ENCODE assay signal across 8 cellular contexts in the genomic region with DNA sequence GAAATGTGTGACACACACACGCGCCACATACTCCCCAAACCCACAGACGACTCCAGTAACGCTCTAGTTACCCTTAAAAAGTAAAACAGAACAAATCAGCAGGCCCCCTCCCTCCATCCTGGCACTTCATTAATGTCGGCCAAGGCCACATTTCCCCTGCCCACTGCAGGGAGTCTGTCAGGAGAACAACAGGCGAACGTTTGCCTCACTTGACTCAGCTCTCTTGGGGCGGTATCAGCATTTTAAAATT. TPM values are rescaled to one million over a fixed set of nuclear protein-coding genes. Genes with fewer than 3 reads are reported as not detected.
A peak's percentile ranks its signal among the peaks of the same experiment; 100 is the strongest.
DNase-seq lines count a peak whose midpoint lies in the region; ATAC-seq and TF ChIP-seq lines count a peak whose summit lies in the region.

No MANE protein-coding gene starts in this region.

- H3K4me1 ChIP-seq in GM23248 (ENCODE audit: insufficient read depth) (no peaks in the 10 kb centered on the region), thymus (ENCODE audit: control insufficient read depth, insufficient read depth, low read length) (peaks cover 17% of the 10 kb centered on the region)

- H3K9me3 ChIP-seq in AG04450 (ENCODE audit: control insufficient read depth, insufficient read depth, low read length) = no peaks in the 10 kb centered on the region; the same call in 1 of the 2 replicates
- no peaks in the 10 kb centered on the region for H3K9me3 ChIP-seq in GM23248 (ENCODE audit: low read depth)
- H3K9me3 ChIP-seq in thymus (ENCODE audit: control insufficient read depth) = no peaks in the 10 kb centered on the region

- CTCF ChIA-PET in AG04450 (lab: Charles Lee) = interaction anchor here (0.8 kb wide), 1 partner anchor 291 kb away, joined by 3 read pairs; no protein-coding TSS in a partner anchor

- peak overlapping the region; percentile 22; the same call in 1 of the 2 replicates for H3K9ac ChIP-seq in GM23248

- H3K4me2 ChIP-seq in GM23248 (ENCODE audit: unreplicated experiment) = peak overlapping the region; percentile 76

- intact Hi-C loops in activated T-helper 1 cell treated with anti-CD3 and anti-CD28 coated beads, Interleukin-12 subunit alpha, Interleukin-12 subunit beta, Interleukin-2, Interleukin-4 antibody, amounts not matched to agents 30 ng/mL and 10 ng/mL and 1 ng/mL, durations not matched to agents 14 hours and 24 hours and 36 hours (cut with micrococcal nuclease) = loop anchor here (1.0 kb wide), 1 partner anchor 352 kb away; no protein-coding TSS in a partner anchor

- no peak for ATAC-seq in GM21515 (IDR thresholded peaks at IDR 0.05; ENCODE audit: unreplicated experiment)

- H3K36me3 ChIP-seq in GM23248 (ENCODE audit: low read depth) = no peaks in the 10 kb centered on the region
- H3K36me3 ChIP-seq in thymus (ENCODE audit: control insufficient read depth, insufficient read depth) = no peaks in the 10 kb centered on the region

- H3K79me2 ChIP-seq in GM23248 (ENCODE audit: insufficient read depth) = no peaks in the 10 kb centered on the region

- 21 to 22% methylated on average over 8 of the region's 8 CpGs for WGBS in GM23248 (ENCODE audit: low coverage in 1 of 2, low lambda C conversion rate in 2 of 2, missing lambda C conversion rate in 2 of 2), 2 experiments
- 2% methylated on average over 8 of the region's 8 CpGs for WGBS in thymus

- H3K4me1 Mint-ChIP-seq in activated T-helper 1 cell treated with anti-CD3 and anti-CD28 coated beads, Interleukin-12 subunit alpha, Interleukin-12 subunit beta, Interleukin-2, Interleukin-4 antibody, amounts not matched to agents 30 ng/mL and 10 ng/mL and 1 ng/mL, durations not matched to agents 14 hours and 24 hours and 36 hours (ENCODE audit: low read depth) = peaks cover 23% of the 10 kb centered on the region

- H3F3A ChIP-seq in GM23248 (ENCODE audit: insufficient read depth) = no peaks in the 10 kb centered on the region

- POLR2A ChIA-PET in AG04450 (lab: Yijun Ruan, JAX) = interaction anchor here (0.6 kb wide), 1 partner anchor 86 kb away, joined by 7 read pairs; no protein-coding TSS in a partner anchor

- H3K27ac Mint-ChIP-seq in activated T-helper 1 cell treated with anti-CD3 and anti-CD28 coated beads, Interleukin-12 subunit alpha, Interleukin-12 subunit beta, Interleukin-2, Interleukin-4 antibody, amounts not matched to agents 30 ng/mL and 10 ng/mL and 1 ng/mL, durations not matched to agents 14 hours and 24 hours and 36 hours = peak overlapping the region; percentile 21

- H3K36me3 Mint-ChIP-seq in activated T-helper 1 cell treated with anti-CD3 and anti-CD28 coated beads, Interleukin-12 subunit alpha, Interleukin-12 subunit beta, Interleukin-2, Interleukin-4 antibody, amounts not matched to agents 30 ng/mL and 10 ng/mL and 1 ng/mL, durations not matched to agents 14 hours and 24 hours and 36 hours (ENCODE audit: low read depth) = no peaks in the 10 kb centered on the region

- H3K27me3 ChIP-seq in AG04450 (ENCODE audit: control insufficient read depth, insufficient read depth, low read length) (peaks cover 38% of the 10 kb centered on the region), GM23248 (replicated peaks; ENCODE audit: insufficient read depth) (peaks cover 10% of the 10 kb centered on the region; the same call in 1 of the 2 replicates), thymus (ENCODE audit: control insufficient read depth, insufficient read depth) (peaks cover 16% of the 10 kb centered on the region)

- H2AFZ ChIP-seq in GM23248 = peak overlapping the region; percentile 79

- H3K4me3 ChIP-seq in AG04450 (ENCODE audit: low read depth, low read length) (peak overlapping the region; percentile 64), GM23248 (peak overlapping the region; percentile 68), thymus (ENCODE audit: low read length) (peak overlapping the region; percentile 47)

- H3K9me3 Mint-ChIP-seq in activated T-helper 1 cell treated with anti-CD3 and anti-CD28 coated beads, Interleukin-12 subunit alpha, Interleukin-12 subunit beta, Interleukin-2, Interleukin-4 antibody, amounts not matched to agents 30 ng/mL and 10 ng/mL and 1 ng/mL, durations not matched to agents 14 hours and 24 hours and 36 hours = no peaks in the 10 kb centered on the region

- H3K9me2 ChIP-seq in GM23248 (ENCODE audit: insufficient read depth) = no peaks in the 10 kb centered on the region

- peaks cover 52% of the 10 kb centered on the region for H3K27me3 Mint-ChIP-seq in activated T-helper 1 cell treated with anti-CD3 and anti-CD28 coated beads, Interleukin-12 subunit alpha, Interleukin-12 subunit beta, Interleukin-2, Interleukin-4 antibody, amounts not matched to agents 30 ng/mL and 10 ng/mL and 1 ng/mL, durations not matched to agents 14 hours and 24 hours and 36 hours (ENCODE audit: insufficient read depth)

- H4K20me1 ChIP-seq in GM23248 (ENCODE audit: insufficient read depth) = no peaks in the 10 kb centered on the region

- no peak for TF ChIP-seq CTCF in AG04450 (IDR thresholded peaks at IDR 0.05; ENCODE audit: low read depth, low read length)

- DNase-seq in AG04450 (ENCODE audit: low read depth, low spot score) (no peak), GM23248 (no peak), iPS-NIHi7 (ENCODE audit: extremely low spot score) (peak; percentile 60), DMS79 treated with DMSO at 0.1 percent for 48 hours (lab: John Stamatoyannopoulos, UW) (no peak)
- DNase-seq in activated T-helper 1 cell treated with anti-CD3 and anti-CD28 coated beads, Interleukin-12 subunit alpha, Interleukin-12 subunit beta, Interleukin-2, Interleukin-4 antibody, amounts not matched to agents 30 ng/mL and 10 ng/mL and 1 ng/mL, durations not matched to agents 14 hours and 24 hours and 36 hours (ENCODE audit: low spot score) = no peak
- DNase-seq in effector CD8-positive, alpha-beta T cell (lab: John Stamatoyannopoulos, UW) = no peak

- in situ Hi-C loops in GM23248 (cut with MboI) = no loop called here

- H3K27ac ChIP-seq in AG04450 (ENCODE audit: low read depth, low read length) = no peak overlapping the region
- H3K27ac ChIP-seq in GM23248 = no peak overlapping the region
- H3K27ac ChIP-seq in thymus (ENCODE audit: low read depth) = peak overlapping the region; percentile 25

- H3K4me3 Mint-ChIP-seq in activated T-helper 1 cell treated with anti-CD3 and anti-CD28 coated beads, Interleukin-12 subunit alpha, Interleukin-12 subunit beta, Interleukin-2, Interleukin-4 antibody, amounts not matched to agents 30 ng/mL and 10 ng/mL and 1 ng/mL, durations not matched to agents 14 hours and 24 hours and 36 hours = peak overlapping the region; percentile 80

RNA-seq across cellular contexts. Expression of gene FHIP1A, which starts 0.7 kb away (rescaled TPM):
- 0.06 TPM in 1 of 2 replicates, not detected in the other for polyA plus RNA-seq in AG04450 (2011; rRNA removed)
- polyA minus RNA-seq in AG04450 (2011; rRNA and poly(A)+ RNA removed) = 0.23 and 0.61 TPM in 2 replicates
- total RNA-seq in GM23248 (2014; rRNA removed; shearing (Covaris generic)) = 0.11 TPM in 1 of 2 replicates, not detected in the other
- not detected in 2 replicates for polyA plus RNA-seq in GM23248 (2016; fragmentation: Nextera tagmentation; extraction: Ambion mirVana)
- total RNA-seq in activated T-helper 1 cell treated with anti-CD3 and anti-CD28 coated beads, Interleukin-12 subunit alpha, Interleukin-12 subunit beta, Interleukin-2, Interleukin-4 antibody, amounts not matched to agents 30 ng/mL and 10 ng/mL and 1 ng/mL, durations not matched to agents 14 hours and 24 hours and 36 hours = not detected in 2 replicates
- 0.62 TPM for polyA plus RNA-seq in thymus
